ENCODE assay signal across 25 cellular contexts in the genomic region with DNA sequence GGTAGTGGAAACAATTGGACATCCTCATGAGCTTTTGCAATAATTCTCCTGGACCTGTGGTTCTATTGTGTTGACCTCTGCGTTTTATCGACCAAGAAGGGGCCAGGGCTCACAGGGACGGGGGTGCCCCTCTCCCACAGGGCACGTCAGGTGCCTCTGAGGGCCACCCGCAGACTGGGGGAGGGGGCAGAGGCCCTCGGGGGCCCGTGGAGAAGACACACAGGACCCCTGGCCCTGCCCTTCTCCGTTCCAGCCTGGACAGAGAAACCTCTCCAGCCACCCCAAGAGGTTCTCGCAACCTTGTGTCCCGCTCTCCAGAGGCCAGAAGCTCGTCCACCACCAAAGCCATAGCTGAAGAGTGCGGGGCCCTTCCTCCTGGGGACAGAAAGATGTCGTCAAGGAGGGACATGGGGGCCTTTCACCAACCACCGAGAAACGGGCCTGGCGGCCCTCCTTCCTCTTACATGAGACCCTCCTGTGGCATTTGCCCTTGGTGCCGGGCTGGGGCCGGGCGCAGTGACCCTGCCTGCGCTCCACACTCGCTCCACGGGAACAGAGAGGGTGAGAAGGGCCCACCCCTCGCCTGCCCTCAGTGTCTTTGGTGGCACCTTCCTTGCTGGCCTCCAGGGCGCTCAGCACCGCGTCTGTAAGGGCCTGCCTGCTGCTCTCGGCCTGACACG. TPM values are rescaled to one million over a fixed set of nuclear protein-coding genes. Genes with fewer than 3 reads are reported as not detected.
DNase-seq lines count a peak whose midpoint lies in the region; ATAC-seq, FAIRE-seq and TF ChIP-seq lines count a peak whose summit lies in the region.
"Had no signal": no experiment of that assay in that cellular context is flagged by ENCODE, and none has a peak within 500 bp of the region (broad histone marks: within the 10 kb centered on the region; RNA-seq: fewer than 3 reads in every experiment).

No MANE protein-coding gene starts in this region.

- no peak overlapping the region for H3K9ac ChIP-seq in K562 (ENCODE audit: insufficient read depth in 1 of 2, low read depth in 2 of 2, low read length in 2 of 2)

- peaks cover 0 to 45% (median 13%) of the 10 kb centered on the region in 12 donors for H3K4me1 ChIP-seq in heart left ventricle
- H3K4me1 ChIP-seq in Panc1 (ENCODE audit: control insufficient read depth, insufficient read depth, low read length): no peaks in the 10 kb centered on the region
- peaks cover 0 to 7% of the 10 kb centered on the region in 2 experiments; a peak in 2 of 5 replicates for H3K4me1 ChIP-seq in K562 (replicated peaks in 1 of 2; ENCODE audit: control insufficient read depth in 2 of 2, insufficient read depth in 2 of 2, low read length in 2 of 2)
- H3K4me1 ChIP-seq: pancreas had no signal

- TF ChIP-seq POLR2A in heart left ventricle (IDR thresholded peaks at IDR 0.05) (no peak), K562 (conservative IDR thresholded peaks at IDR 0.05) (no peak)

- H3K4me1 Mint-ChIP-seq in stimulated activated naive B cell treated with anti-CD40 and anti-IgM and Interleukin-4, amounts not matched to agents 10 μg/mL and 1 μg/mL and 100 μg/mL, for 72 hours: peaks cover 31 to 62% of the 10 kb centered on the region in 2 donors
- H3K4me1 Mint-ChIP-seq: mesothelial cell of epicardium, WTC11 had no signal

- H2AFZ ChIP-seq in K562 (ENCODE audit: low read depth, low read length): no peak overlapping the region

- H3K27me3 Mint-ChIP-seq in stimulated activated naive B cell treated with anti-CD40 and anti-IgM and Interleukin-4, amounts not matched to agents 10 μg/mL and 1 μg/mL and 100 μg/mL, for 72 hours: no peaks in the 10 kb centered on the region
- H3K27me3 Mint-ChIP-seq: natural killer cell treated with Interleukin-12 subunit alpha and Interleukin-12 subunit beta and Interleukin-15 and Interleukin-18, amount 100 ng/mL, for 72 hours had no signal

- no peak for DNase-seq in heart left ventricle
- DNase-seq in cardiac septum (ENCODE audit: low spot score): no peak
- no peak for DNase-seq in Panc1 (ENCODE audit: low read depth, low spot score)
- no peak for DNase-seq in K562 (ENCODE audit: extremely low read depth in 1 of 4, low spot score in 3 of 4)
- no peak for DNase-seq in stimulated activated naive B cell treated with anti-CD40 and anti-IgM and Interleukin-4, amounts not matched to agents 10 μg/mL and 1 μg/mL and 100 μg/mL, for 72 hours
- DNase-seq in T1000 (lab: John Stamatoyannopoulos, UW): no peak
- DNase-seq in NCI-H2029 treated with DMSO at 0.1 percent for 48 hours (lab: John Stamatoyannopoulos, UW): no peak
- DNase-seq: amygdala, colonic mucosa, foreskin melanocyte, hippocampal formation, immature natural killer cell, MM.1S, NCI-H1417 treated with DMSO at 0.1 percent for 48 hours, NCI-H446 treated with DMSO at 0.1 percent for 48 hours had no signal

- peaks cover 35 to 67% of the 10 kb centered on the region in 2 donors for H3K36me3 Mint-ChIP-seq in stimulated activated naive B cell treated with anti-CD40 and anti-IgM and Interleukin-4, amounts not matched to agents 10 μg/mL and 1 μg/mL and 100 μg/mL, for 72 hours
- H3K36me3 Mint-ChIP-seq: CD8-positive, alpha-beta T cell; mesothelial cell of epicardium; natural killer cell treated with Interleukin-12 subunit alpha and Interleukin-12 subunit beta and Interleukin-15 and Interleukin-18, amount 100 ng/mL, for 72 hours; WTC11 had no signal

- peaks cover 0 to 67% (median 40%) of the 10 kb centered on the region in 9 donors for H3K36me3 ChIP-seq in heart left ventricle
- H3K36me3 ChIP-seq in Panc1 (ENCODE audit: control insufficient read depth, insufficient read depth, low read length): no peaks in the 10 kb centered on the region
- peaks cover 26% of the 10 kb centered on the region; the same call in 1 of the 3 replicates for H3K36me3 ChIP-seq in K562 (ENCODE audit: control insufficient read depth, insufficient read depth, low read length)
- H3K36me3 ChIP-seq: colonic mucosa had no signal

- TF ChIP-seq RAD21 in K562 (CRISPR knock-in tag; conservative IDR thresholded peaks at IDR 0.05 in 1 of 2, IDR thresholded peaks at IDR 0.05 in 1 of 2): no peak

- H3K9me1 ChIP-seq in K562 (ENCODE audit: control insufficient read depth, insufficient read depth, low read length): no peaks in the 10 kb centered on the region

- TF ChIP-seq EP300 in K562 (IDR thresholded peaks at IDR 0.05; ENCODE audit: low read length): no peak

- H3K4me3 Mint-ChIP-seq in stimulated activated naive B cell treated with anti-CD40 and anti-IgM and Interleukin-4, amounts not matched to agents 10 μg/mL and 1 μg/mL and 100 μg/mL, for 72 hours: no peak overlapping the region
- H3K4me3 Mint-ChIP-seq: CD8-positive, alpha-beta T cell; immature natural killer cell; mesothelial cell of epicardium; natural killer cell treated with Interleukin-12 subunit alpha and Interleukin-12 subunit beta and Interleukin-15 and Interleukin-18, amount 100 ng/mL, for 72 hours; WTC11 had no signal

- H3K9me3 ChIP-seq in heart left ventricle: no peaks in the 10 kb centered on the region
- H3K9me3 ChIP-seq in Panc1 (ENCODE audit: control insufficient read depth, insufficient read depth, low read depth, low read length): no peaks in the 10 kb centered on the region
- no peaks in the 10 kb centered on the region for H3K9me3 ChIP-seq in K562 (replicated peaks; ENCODE audit: control insufficient read depth, insufficient read depth, low read depth, low read length)
- H3K9me3 ChIP-seq: colonic mucosa, esophagus muscularis mucosa, pancreas, tibial nerve had no signal

- in situ Hi-C loops in Panc1 (cut with HindIII; ENCODE audit: low pct_unique_long_range_greater_than_20kb, low sequenced_read_pairs) (no loop called here), K562 (cut with MboI) (loop anchor here (10.0 kb wide), 1 partner anchor 113 kb away; no protein-coding TSS in a partner anchor)

- peak overlapping the region; percentile 47 for H3K27ac Mint-ChIP-seq in stimulated activated naive B cell treated with anti-CD40 and anti-IgM and Interleukin-4, amounts not matched to agents 10 μg/mL and 1 μg/mL and 100 μg/mL, for 72 hours
- H3K27ac Mint-ChIP-seq: immature natural killer cell; mesothelial cell of epicardium; natural killer cell treated with Interleukin-12 subunit alpha and Interleukin-12 subunit beta and Interleukin-15 and Interleukin-18, amount 100 ng/mL, for 72 hours; WTC11 had no signal

- H3K4me2 ChIP-seq in K562 (ENCODE audit: insufficient read depth, low read length): no peak overlapping the region

- no peak overlapping the region for H3K4me3 ChIP-seq in heart left ventricle
- no peak overlapping the region for H3K4me3 ChIP-seq in Panc1 (ENCODE audit: low read depth in 2 of 2, low read length in 2 of 2)
- H3K4me3 ChIP-seq in K562: no peak overlapping the region
- H3K4me3 ChIP-seq: colonic mucosa, esophagus muscularis mucosa, pancreas, tibial nerve had no signal

- FAIRE-seq in K562 (lab: Jason Lieb, UNC): no peak
- FAIRE-seq: bronchial epithelial cell, pancreas had no signal

- ATAC-seq in heart left ventricle (no peak), Panc1 (no peak), K562 (no peak)
- no peak for ATAC-seq in stimulated activated naive B cell treated with anti-CD40 and anti-IgM and Interleukin-4, amounts not matched to agents 10 μg/mL and 1 μg/mL and 100 μg/mL, for 72 hours (replicated peaks)
- ATAC-seq: CD8-positive, alpha-beta T cell; natural killer cell treated with Interleukin-12 subunit alpha and Interleukin-12 subunit beta and Interleukin-15 and Interleukin-18, amount 100 ng/mL, for 72 hours; pancreas; right cardiac atrium; Right ventricle myocardium inferior; WTC11 had no signal

- POLR2A ChIA-PET in Panc1 (lab: Charles Lee): no interaction called here
- POLR2A ChIA-PET in K562 (lab: Yijun Ruan, JAX): no interaction called here

- H4K20me1 ChIP-seq in K562 (replicated peaks; ENCODE audit: control insufficient read depth, insufficient read depth, low read length): no peaks in the 10 kb centered on the region; the same call in 1 of the 2 replicates

- H3K79me2 ChIP-seq in K562 (ENCODE audit: control insufficient read depth, insufficient read depth, low read length): no peaks in the 10 kb centered on the region

- TF ChIP-seq CTCF in heart left ventricle (IDR thresholded peaks at IDR 0.05) (no peak), Panc1 (IDR thresholded peaks at IDR 0.05) (no peak), K562 (IDR thresholded peaks at IDR 0.05 in 2 of 3, conservative IDR thresholded peaks at IDR 0.05 in 1 of 3; ENCODE audit: insufficient read depth in 2 of 3, low read depth in 1 of 3, low read length in 3 of 3) (no peak)

- 88 to 95% (median 92%) methylated on average over 20 to 28 of the region's 28 CpGs for WGBS in heart left ventricle, 4 donors
- WGBS in K562 (ENCODE audit: insufficient coverage, low coverage, missing lambda C conversion rate): 95% methylated on average over 12 of the region's 28 CpGs

- H3K27me3 ChIP-seq in heart left ventricle (no peaks in the 10 kb centered on the region), Panc1 (ENCODE audit: control insufficient read depth, insufficient read depth, low read length) (no peaks in the 10 kb centered on the region), K562 (ENCODE audit: control insufficient read depth in 2 of 2, insufficient read depth in 2 of 2, low read length in 2 of 2) (no peaks in the 10 kb centered on the region)
- H3K27me3 ChIP-seq: colonic mucosa, esophagus muscularis mucosa, pancreas, tibial nerve had no signal

- intact Hi-C loops in heart left ventricle (cut with DNase I): loop anchor here in 3 of 10 donors (5.0 kb wide), 3 partner anchors 100 to 315 kb away; no protein-coding TSS in a partner anchor
- intact Hi-C loops in cardiac septum (cut with DNase I): no loop called here
- intact Hi-C loops in Panc1 (cut with micrococcal nuclease; ENCODE audit: unreplicated experiment): no loop called here
- intact Hi-C loops in K562 (cut with micrococcal nuclease): no loop called here

- no peaks in the 10 kb centered on the region for H3K9me3 Mint-ChIP-seq in stimulated activated naive B cell treated with anti-CD40 and anti-IgM and Interleukin-4, amounts not matched to agents 10 μg/mL and 1 μg/mL and 100 μg/mL, for 72 hours
- H3K9me3 Mint-ChIP-seq: CD8-positive, alpha-beta T cell; immature natural killer cell; mesothelial cell of epicardium; natural killer cell treated with Interleukin-12 subunit alpha and Interleukin-12 subunit beta and Interleukin-15 and Interleukin-18, amount 100 ng/mL, for 72 hours; WTC11 had no signal

- H3K27ac ChIP-seq in heart left ventricle: peak overlapping the region in 9 of 12 donors; percentile 12 to 74 (median 51)
- H3K27ac ChIP-seq in Panc1 (ENCODE audit: low read length): no peak overlapping the region
- H3K27ac ChIP-seq in K562 (ENCODE audit: extremely low read depth, low read depth, low read length): no peak overlapping the region
- H3K27ac ChIP-seq: colonic mucosa, esophagus muscularis mucosa, pancreas had no signal

- CTCF ChIA-PET in Panc1 (lab: Charles Lee): no interaction called here
- CTCF ChIA-PET in K562 (lab: Yijun Ruan, JAX; ENCODE audit: low intra/inter-chr PET ratio): no interaction called here

- TSS peak; percentile 75 for BruUV-seq in Panc1 (replicated peaks; lab: Mats Ljungman, UMichigan)
- TSS peak; percentile 38 for BruUV-seq in K562 (replicated peaks; lab: Mats Ljungman, UMichigan)

RNA-seq across cellular contexts. Expression of a gene that starts 57.3 kb away (rescaled TPM):
- total RNA-seq in heart left ventricle (100 to 1,000 TPM in 2 of 9 donors, 10 to 100 TPM in 7; 31.2 to 122 (median 72.5) TPM), cardiac septum (64.8 TPM), Panc1 (2021; ENCODE audit: unreplicated experiment) (30.8 TPM), K562 (2014; rRNA removed) (44.8 and 52.4 TPM in 2 replicates), K562 (2014; rRNA removed; fragmentation: Illumina TruSeq; extraction: Trizol) (13.6 and 14.1 TPM in 2 replicates), K562 (2015; rRNA removed; fragmentation: Illumina TruSeq; extraction: Trizol) (16.0 and 18.6 TPM in 2 replicates), K562 (2021) (44.0 and 45.4 TPM in 2 replicates)
- polyA plus RNA-seq in heart left ventricle (10 to 100 TPM; 22.4 to 53.2 TPM), K562 (2011; rRNA removed) (31.9 and 35.5 TPM in 2 replicates), K562 (2014; fragmentation: Illumina TruSeq; extraction: Trizol) (13.7 and 15.3 TPM in 2 replicates), K562 (2014; fragmentation: Nextera tagmentation; extraction: Ambion mirVana) (under 1 TPM; 0.18 to 0.28 TPM), K562 (2014; rRNA removed) (31.5 and 37.3 TPM in 2 replicates)
- polyA plus RNA-seq in Panc1 (2012; ENCODE audit: insufficient read length): 21.2 TPM
- total RNA-seq in K562 (2011; cell fraction: chromatin; rRNA removed; ENCODE audit: low replicate concordance): 92.4 and 123 TPM in 2 replicates
- total RNA-seq in K562 (2011; cell fraction: nucleolus; rRNA removed): 64.0 and 80.4 TPM in 2 replicates
- total RNA-seq in K562 (2011; cell fraction: nucleoplasm; rRNA removed): 41.7 and 59.0 TPM in 2 replicates
- 14.5 and 32.1 TPM in 2 replicates for polyA plus RNA-seq in K562 (2011; cell fraction: cytosol; rRNA removed)
- 70.0 and 77.3 TPM in 2 replicates for polyA plus RNA-seq in K562 (2011; cell fraction: nucleus; rRNA removed)
- polyA plus RNA-seq in K562 (2012): 17.3 and 43.4 TPM in 2 replicates
- polyA minus RNA-seq in K562 (2011; rRNA and poly(A)+ RNA removed): 34.2 and 53.1 TPM in 2 replicates
- 20.3 and 27.3 TPM in 2 replicates for polyA minus RNA-seq in K562 (2011; cell fraction: cytosol; rRNA and poly(A)+ RNA removed)
- polyA minus RNA-seq in K562 (2011; cell fraction: nucleus; rRNA and poly(A)+ RNA removed): 21.4 and 52.2 TPM in 2 replicates

Comparison
In these comparisons a context has a peak if more than half of its experiments do, and no peak if none do; other contexts are left out.
1. H3K27ac ChIP-seq: peak in heart left ventricle (9 of 12); none in Panc1 (single experiment) and K562 (single experiment).